1 cellular context compared by ENCODE assay signal in the genomic region with DNA sequence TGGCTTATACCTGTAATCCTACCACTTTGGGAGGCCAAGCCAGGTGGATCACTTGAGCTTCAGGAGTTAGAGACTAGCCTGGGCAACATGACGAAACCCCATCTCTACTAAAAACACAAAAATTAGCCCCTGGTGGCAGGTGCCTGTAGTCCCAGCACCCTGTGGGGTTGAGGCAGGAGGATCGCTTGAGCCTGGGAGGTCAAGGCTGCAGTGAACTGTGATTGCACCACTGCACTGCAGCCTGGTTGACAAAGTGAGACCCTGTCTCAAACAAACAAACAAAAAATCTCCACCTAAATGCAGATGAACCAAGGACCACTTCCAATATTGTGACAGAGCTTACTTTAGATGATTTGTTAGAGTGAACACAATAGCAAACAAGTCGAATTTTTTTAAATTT.
TF ChIP-seq lines count a peak whose summit lies in the region.

No MANE protein-coding gene starts in this region.

TF ChIP-seq in HepG2, 621 proteins besides CTCF, POLR2A, EP300 and RAD21 (continued from another document):
- TF ChIP-seq PPARG (CRISPR knock-in tag; conservative IDR thresholded peaks at IDR 0.05), result no peak
- TF ChIP-seq ZNF260 (CRISPR knock-in tag; IDR thresholded peaks at IDR 0.05; ENCODE audit: borderline replicate concordance, low read depth), result no peak
- TF ChIP-seq KDM2A (CRISPR knock-in tag; IDR thresholded peaks at IDR 0.05; ENCODE audit: borderline replicate concordance, low read depth), result no peak
- TF ChIP-seq RXRB (CRISPR knock-in tag; IDR thresholded peaks at IDR 0.05; ENCODE audit: borderline replicate concordance), result peak; percentile 18; the same call in 1 of the 2 replicates
- TF ChIP-seq ZNF431 (CRISPR knock-in tag; IDR thresholded peaks at IDR 0.05; ENCODE audit: borderline replicate concordance, low read depth), result no peak
- TF ChIP-seq GATAD2A (CRISPR knock-in tag; IDR thresholded peaks at IDR 0.05), result peak; percentile 64; the same call in 1 of the 2 replicates
- no peak for TF ChIP-seq ZNF775 (CRISPR knock-in tag; IDR thresholded peaks at IDR 0.05; ENCODE audit: borderline replicate concordance)
- TF ChIP-seq NR2F6 (IDR thresholded peaks at IDR 0.05), result peak; percentile 63
- peak; percentile 64 for TF ChIP-seq NR2F6 (CRISPR knock-in tag; IDR thresholded peaks at IDR 0.05)
- TF ChIP-seq, protein P1, sequence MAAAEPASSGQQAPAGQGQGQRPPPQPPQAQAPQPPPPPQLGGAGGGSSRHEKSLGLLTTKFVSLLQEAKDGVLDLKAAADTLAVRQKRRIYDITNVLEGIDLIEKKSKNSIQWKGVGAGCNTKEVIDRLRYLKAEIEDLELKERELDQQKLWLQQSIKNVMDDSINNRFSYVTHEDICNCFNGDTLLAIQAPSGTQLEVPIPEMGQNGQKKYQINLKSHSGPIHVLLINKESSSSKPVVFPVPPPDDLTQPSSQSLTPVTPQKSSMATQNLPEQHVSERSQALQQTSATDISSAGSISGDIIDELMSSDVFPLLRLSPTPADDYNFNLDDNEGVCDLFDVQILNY (CRISPR knock-in tag; conservative IDR thresholded peaks at IDR 0.05), result no peak
- TF ChIP-seq TP53 (CRISPR knock-in tag; conservative IDR thresholded peaks at IDR 0.05), result no peak
- no peak for TF ChIP-seq FOXA1 (IDR thresholded peaks at IDR 0.05)
- TF ChIP-seq FOXA1 (CRISPR knock-in tag; IDR thresholded peaks at IDR 0.05), result no peak
- TF ChIP-seq ZMYM4 (CRISPR knock-in tag; IDR thresholded peaks at IDR 0.05), result 0 out of 2 replicates have a peak, but pooled peaks have one; percentile 21
